18 cellular contexts compared by ENCODE assay signal in genomic region chr7:37289781-37290180, GRCh38.
DNase-seq lines count a peak whose midpoint lies in the region; ATAC-seq and TF ChIP-seq lines count a peak whose summit lies in the region.
"Had no signal": no experiment of that assay in that cellular context is flagged by ENCODE, and none has a peak within 500 bp of the region (broad histone marks: within the 10 kb centered on the region; RNA-seq: fewer than 3 reads in every experiment).

No MANE protein-coding gene starts in this region.

- no peaks in the 10 kb centered on the region for H3K9me3 Mint-ChIP-seq in CD8-positive, alpha-beta T cell
- H3K9me3 Mint-ChIP-seq in brain (peaks cover 5 to 13% (median 8%) of the 10 kb centered on the region in 5 experiments), neural progenitor cell (peaks cover 6% of the 10 kb centered on the region)

- POLR2A ChIA-PET in CD8-positive, alpha-beta T cell (lab: Charles Lee) = interaction anchor here (1.0 kb wide), 1 partner anchor 53 kb away, joined by 4 read pairs; no protein-coding TSS in a partner anchor

- no peak overlapping the region for H3K4me3 Mint-ChIP-seq in CD8-positive, alpha-beta T cell
- H3K4me3 Mint-ChIP-seq in brain (no peak overlapping the region), neural progenitor cell (no peak overlapping the region)

- H3K27ac Mint-ChIP-seq in CD8-positive, alpha-beta T cell = peak overlapping the region; percentile 82
- H3K27ac Mint-ChIP-seq in brain (peak overlapping the region in 4 of 5 experiments; percentile 14 to 76 (median 72)), neural progenitor cell (peak overlapping the region; percentile 9)

- H3K79me2 ChIP-seq in neural progenitor cell (ENCODE audit: low read depth) = no peaks in the 10 kb centered on the region

- H3K36me3 ChIP-seq in CD8-positive, alpha-beta T cell (ENCODE audit: insufficient read depth, low read length) = no peaks in the 10 kb centered on the region
- H3K36me3 ChIP-seq in neural progenitor cell = no peaks in the 10 kb centered on the region
- H3K36me3 ChIP-seq: colonic mucosa, pancreas had no signal

- no peak overlapping the region for H3K4me2 ChIP-seq in neural progenitor cell

- no peaks in the 10 kb centered on the region for H3K36me3 Mint-ChIP-seq in CD8-positive, alpha-beta T cell
- peaks cover 14% of the 10 kb centered on the region for H3K36me3 Mint-ChIP-seq in brain
- H3K36me3 Mint-ChIP-seq in neural progenitor cell = peaks cover 3% of the 10 kb centered on the region

- CTCF ChIA-PET in CD8-positive, alpha-beta T cell (lab: Charles Lee) = interaction anchor here (0.7 to 2.5 kb wide), 5 partner anchors 15 to 151 kb away, joined by 3 to 9 read pairs (median 4); no protein-coding TSS in a partner anchor

- H3K9me3 ChIP-seq in CD8-positive, alpha-beta T cell (ENCODE audit: low read length) = no peaks in the 10 kb centered on the region
- no peaks in the 10 kb centered on the region for H3K9me3 ChIP-seq in neural progenitor cell (ENCODE audit: low read depth)
- H3K9me3 ChIP-seq: colonic mucosa, pancreas had no signal

- no peak for ATAC-seq in CD8-positive, alpha-beta T cell
- ATAC-seq in esophagus mucosa = no peak
- ATAC-seq: foreskin keratinocyte, pancreas had no signal

- intact Hi-C loops in CD8-positive, alpha-beta T cell (cut with DNase I, micrococcal nuclease) = loop anchor here in 1 of 2 experiments (5.0 kb wide), 1 partner anchor 208 kb away; no protein-coding TSS in a partner anchor

- no peak overlapping the region for H3K4me3 ChIP-seq in CD8-positive, alpha-beta T cell (ENCODE audit: low read depth, low read length)
- H3K4me3 ChIP-seq in neural progenitor cell = no peak overlapping the region
- H3K4me3 ChIP-seq: colonic mucosa, pancreas had no signal

- H3F3A ChIP-seq in neural progenitor cell (ENCODE audit: low read depth) = no peaks in the 10 kb centered on the region

- H4K20me1 ChIP-seq in neural progenitor cell (ENCODE audit: low read depth) = no peaks in the 10 kb centered on the region

- H3K9ac ChIP-seq in neural progenitor cell = no peak overlapping the region

- DNase-seq in CD8-positive, alpha-beta T cell = no peak
- DNase-seq in NAMALWA (ENCODE audit: low spot score) (peak; percentile 19), neural progenitor cell (ENCODE audit: low spot score) (no peak), HuH-7 (ENCODE audit: low spot score) (no peak), GM20000 (ENCODE audit: low spot score) (no peak)
- DNase-seq: activated gamma-delta T cell treated with Interleukin-2 at 50 U/mL for 16 hours; colonic mucosa; foreskin keratinocyte; KBM-7; MV-4-11; NCI-H2081 treated with DMSO at 0.1 percent for 48 hours; OCI-M1; pancreas; SIG-M5; stimulated activated CD4-positive, alpha-beta T cell treated with anti-CD3 and anti-CD28 coated beads, Interleukin-2, amount 100 ng/mL, for 24 hours; T-helper 9 cell had no signal

- no peaks in the 10 kb centered on the region for H3K27me3 Mint-ChIP-seq in CD8-positive, alpha-beta T cell (ENCODE audit: low read depth)
- H3K27me3 Mint-ChIP-seq in brain = no peaks in the 10 kb centered on the region
- peaks cover 5% of the 10 kb centered on the region for H3K27me3 Mint-ChIP-seq in neural progenitor cell (ENCODE audit: insufficient read depth, low read depth)

- H3K4me1 ChIP-seq in CD8-positive, alpha-beta T cell (ENCODE audit: insufficient read depth, low read length) = peaks cover 12% of the 10 kb centered on the region
- peaks cover 7% of the 10 kb centered on the region for H3K4me1 ChIP-seq in neural progenitor cell
- H3K4me1 ChIP-seq: foreskin keratinocyte had no signal

- no peaks in the 10 kb centered on the region for H3K27me3 ChIP-seq in CD8-positive, alpha-beta T cell (ENCODE audit: insufficient read depth, low read length)
- H3K27me3 ChIP-seq in neural progenitor cell = no peaks in the 10 kb centered on the region
- H3K27me3 ChIP-seq: colonic mucosa, foreskin keratinocyte, pancreas had no signal

- H3K27ac ChIP-seq in CD8-positive, alpha-beta T cell (ENCODE audit: low read depth, low read length) = no peak overlapping the region
- H3K27ac ChIP-seq in neural progenitor cell = no peak overlapping the region
- H3K27ac ChIP-seq: colonic mucosa, foreskin keratinocyte, pancreas had no signal

- peaks cover 34% of the 10 kb centered on the region for H3K4me1 Mint-ChIP-seq in CD8-positive, alpha-beta T cell (ENCODE audit: low read depth)
- peaks cover 43% of the 10 kb centered on the region for H3K4me1 Mint-ChIP-seq in brain
- H3K4me1 Mint-ChIP-seq in neural progenitor cell = peaks cover 12% of the 10 kb centered on the region

- no peak for TF ChIP-seq CTCF in CD8-positive, alpha-beta T cell (IDR thresholded peaks at IDR 0.05)
- TF ChIP-seq CTCF in brain (conservative IDR thresholded peaks at IDR 0.05) (no peak), neural progenitor cell (IDR thresholded peaks at IDR 0.05) (no peak), GM20000 (IDR thresholded peaks at IDR 0.05; ENCODE audit: extremely low read depth, missing control alignments) (no peak)

- H2AFZ ChIP-seq in neural progenitor cell (replicated peaks) = no peak overlapping the region

Comparison
In these comparisons a context has a peak if more than half of its experiments do, and no peak if none do; other contexts are left out.
1. H3K27ac Mint-ChIP-seq: peak in every context shown above with its lines; median percentile 82 in CD8-positive, alpha-beta T cell; 72 in brain; 9 in neural progenitor cell.